1 cellular context compared by ENCODE assay signal in the genomic region with DNA sequence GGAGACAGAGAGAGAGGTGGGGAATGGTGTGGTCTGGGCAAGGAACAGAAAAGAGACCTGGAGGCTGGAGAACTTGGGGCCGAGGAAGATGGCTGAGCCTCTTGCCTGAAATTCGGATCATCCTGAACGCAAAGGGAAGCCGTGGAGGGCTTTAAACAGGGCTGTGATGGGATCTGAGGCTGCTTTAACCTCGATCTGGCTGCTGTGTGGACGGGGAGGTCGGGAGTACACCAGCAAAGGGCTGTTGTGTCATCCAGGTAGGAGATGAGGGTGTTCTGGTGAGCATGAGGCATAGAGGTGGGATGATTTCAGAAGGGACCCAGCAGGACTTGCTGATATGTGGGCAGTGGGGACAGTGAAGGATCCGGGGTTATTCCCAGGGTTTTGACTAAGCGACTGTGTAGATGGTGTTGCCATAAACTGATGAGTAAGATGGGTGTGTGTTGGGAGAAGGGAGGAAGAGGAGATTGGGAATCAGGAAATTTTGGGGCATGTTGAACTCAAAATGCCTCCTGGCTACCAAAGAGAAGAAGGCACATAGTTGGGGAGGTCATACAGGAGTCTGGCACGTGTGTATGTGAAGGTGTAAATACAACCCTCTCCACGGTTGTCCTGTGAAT.
TF ChIP-seq lines count a peak whose summit lies in the region.

No MANE protein-coding gene starts in this region.

TF ChIP-seq in IMR-90, 13 proteins besides CTCF, POLR2A, EP300 and RAD21 (continued from another document):
- TF ChIP-seq USF2 (IDR thresholded peaks at IDR 0.05; ENCODE audit: low read depth, low read length) (no peak), CHD1 (IDR thresholded peaks at IDR 0.05; ENCODE audit: low read depth, low read length) (no peak), SMC3 (IDR thresholded peaks at IDR 0.05; ENCODE audit: low read depth, low read length) (no peak), BHLHE40 (IDR thresholded peaks at IDR 0.05; ENCODE audit: low read depth, low read length) (no peak), RFX5 (IDR thresholded peaks at IDR 0.05; ENCODE audit: low read depth, low read length) (no peak), MXI1 (IDR thresholded peaks at IDR 0.05; ENCODE audit: borderline replicate concordance, low read depth, low read length) (no peak), MAZ (IDR thresholded peaks at IDR 0.05; ENCODE audit: borderline replicate concordance, low read depth, low read length) (no peak), CEBPB (IDR thresholded peaks at IDR 0.05; ENCODE audit: low read depth, low read length) (no peak), NFE2L2 (IDR thresholded peaks at IDR 0.05; ENCODE audit: low read depth, low read length) (no peak), RCOR1 (IDR thresholded peaks at IDR 0.05; ENCODE audit: insufficient replicate concordance, low read length) (no peak), FOS (IDR thresholded peaks at IDR 0.05; ENCODE audit: low read depth, low read length) (no peak), MAFK (IDR thresholded peaks at IDR 0.05; ENCODE audit: low read depth, low read length) (no peak)
